ENCODE assay signal across 39 cellular contexts in genomic region chr11:40133526-40133925, GRCh38.
"Had no signal": no experiment of that assay in that cellular context is flagged by ENCODE, and none has a peak within 500 bp of the region (broad histone marks: within the 10 kb centered on the region; RNA-seq: fewer than 3 reads in every experiment).

No MANE protein-coding gene starts in this region.

- H3K4me3 ChIP-seq: adrenal gland, ascending aorta, body of pancreas, breast epithelium, cardiac muscle cell had no signal

- H3K9me3 Mint-ChIP-seq: activated naive CD4-positive, alpha-beta T cell treated with anti-CD3 and anti-CD28 coated beads, Interleukin-2, amount 10 ng/mL, durations not matched to agents 7 days and 5 days; activated naive CD8-positive, alpha-beta T cell treated with anti-CD3 and anti-CD28 coated beads for 36 hours; activated naive CD8-positive, alpha-beta T cell treated with anti-CD3 and anti-CD28 coated beads, Interleukin-2, amount 10 ng/mL, durations not matched to agents 7 days and 5 days; brain had no signal

- H3K36me3 ChIP-seq: adrenal gland, ascending aorta, brain microvascular endothelial cell, breast epithelium, cardiac muscle cell had no signal

- H3K36me3 Mint-ChIP-seq: activated naive CD4-positive, alpha-beta T cell treated with anti-CD3 and anti-CD28 coated beads, Interleukin-2, amount 10 ng/mL, durations not matched to agents 7 days and 5 days; activated naive CD4-positive, alpha-beta T cell treated with anti-CD3 and anti-CD28 coated beads, Interleukin-2, amount 50 U/mL, for 24 hours; activated naive CD4-positive, alpha-beta T cell treated with anti-CD3 and anti-CD28 coated beads, Interleukin-2, amount 50 U/mL, for 72 hours; activated naive CD8-positive, alpha-beta T cell; activated naive CD8-positive, alpha-beta T cell treated with anti-CD3 and anti-CD28 coated beads for 36 hours; activated naive CD8-positive, alpha-beta T cell treated with anti-CD3 and anti-CD28 coated beads, Interleukin-2, amount 10 ng/mL, durations not matched to agents 7 days and 5 days; brain had no signal

- H3K27me3 ChIP-seq: adrenal gland, ascending aorta, body of pancreas, brain microvascular endothelial cell, breast epithelium, cardiac muscle cell had no signal

- FAIRE-seq: bronchial epithelial cell had no signal

- DNase-seq: activated effector memory CD4-positive, alpha-beta T cell treated with anti-CD3 and anti-CD28 coated beads, Interleukin-2, amount 50 U/mL, for 16 hours; activated effector memory CD4-positive, alpha-beta T cell treated with Interleukin-2 at 50 U/mL for 16 hours; activated gamma-delta T cell; activated gamma-delta T cell treated with Interleukin-2 at 50 U/mL for 16 hours; activated naive CD4-positive, alpha-beta T cell; activated naive CD4-positive, alpha-beta T cell treated with anti-CD3 and anti-CD28 coated beads for 36 hours; activated naive CD4-positive, alpha-beta T cell treated with anti-CD3 and anti-CD28 coated beads, Interleukin-2, amount 10 ng/mL, durations not matched to agents 7 days and 5 days; activated naive CD4-positive, alpha-beta T cell treated with anti-CD3 and anti-CD28 coated beads, Interleukin-2, amount 50 U/mL, for 16 hours; activated naive CD4-positive, alpha-beta T cell treated with Interleukin-2 at 50 U/mL for 16 hours; activated naive CD8-positive, alpha-beta T cell treated with anti-CD3 and anti-CD28 coated beads for 36 hours; activated naive CD8-positive, alpha-beta T cell treated with anti-CD3 and anti-CD28 coated beads, Interleukin-2, amount 10 ng/mL, durations not matched to agents 7 days and 5 days; activated naive CD8-positive, alpha-beta T cell treated with anti-CD3 and anti-CD28 coated beads, Interleukin-2, amount 50 U/mL, for 24 hours; activated T-cell treated with anti-CD3 and anti-CD28 coated beads, Interleukin-2, amount 50 U/mL, for 1 hour; activated T-cell treated with anti-CD3 and anti-CD28 coated beads, Interleukin-2, amount 50 U/mL, for 24 hours; activated T-cell treated with anti-CD3 and anti-CD28 coated beads, Interleukin-2, amount 50 U/mL, for 4 hours; activated T-cell treated with anti-CD3 and anti-CD28 coated beads, Interleukin-2, amount 50 U/mL, for 48 hours; activated T-cell treated with anti-CD3 and anti-CD28 coated beads, Interleukin-2, amount 50 U/mL, for 72 hours; adrenal gland; amniotic stem cell; amygdala; anterior cingulate cortex; aorta; body of pancreas; brain microvascular endothelial cell; caudate nucleus; central memory CD4-positive, alpha-beta T cell; cerebellar nuclear complex had no signal

- H3K9me3 ChIP-seq: adrenal gland, ascending aorta, body of pancreas, breast epithelium had no signal

- ATAC-seq: activated naive CD4-positive, alpha-beta T cell treated with anti-CD3 and anti-CD28 coated beads, Interleukin-2, amount 50 U/mL, for 72 hours; activated naive CD8-positive, alpha-beta T cell treated with anti-CD3 and anti-CD28 coated beads, Interleukin-2, amount 50 U/mL, for 24 hours; activated T-cell treated with anti-CD3 and anti-CD28 coated beads, Interleukin-2, amount 50 U/mL, for 4 hours; activated T-cell treated with anti-CD3 and anti-CD28 coated beads, Interleukin-2, amount 50 U/mL, for 72 hours; activated T-helper 17 cell treated with anti-CD3 and anti-CD28 coated beads, Interleukin-2, amount 50 U/mL, for 72 hours; body of pancreas had no signal

- H3K27me3 Mint-ChIP-seq: activated naive CD4-positive, alpha-beta T cell treated with anti-CD3 and anti-CD28 coated beads, Interleukin-2, amount 10 ng/mL, durations not matched to agents 7 days and 5 days; activated naive CD4-positive, alpha-beta T cell treated with anti-CD3 and anti-CD28 coated beads, Interleukin-2, amount 50 U/mL, for 24 hours; activated naive CD8-positive, alpha-beta T cell; activated naive CD8-positive, alpha-beta T cell treated with anti-CD3 and anti-CD28 coated beads for 36 hours; activated naive CD8-positive, alpha-beta T cell treated with anti-CD3 and anti-CD28 coated beads, Interleukin-2, amount 10 ng/mL, durations not matched to agents 7 days and 5 days; activated naive CD8-positive, alpha-beta T cell treated with anti-CD3 and anti-CD28 coated beads, Interleukin-2, amount 50 U/mL, for 24 hours; activated T-cell treated with anti-CD3 and anti-CD28 coated beads, Interleukin-2, amount 50 U/mL, for 24 hours; activated T-helper 17 cell treated with anti-CD3 and anti-CD28 coated beads, Interleukin-2, amount 50 U/mL, for 72 hours; central memory CD8-positive, alpha-beta T cell had no signal

- H3K4me1 Mint-ChIP-seq: activated naive CD4-positive, alpha-beta T cell treated with anti-CD3 and anti-CD28 coated beads, Interleukin-2, amount 10 ng/mL, durations not matched to agents 7 days and 5 days; activated naive CD4-positive, alpha-beta T cell treated with anti-CD3 and anti-CD28 coated beads, Interleukin-2, amount 50 U/mL, for 24 hours; activated naive CD8-positive, alpha-beta T cell treated with anti-CD3 and anti-CD28 coated beads for 36 hours; activated naive CD8-positive, alpha-beta T cell treated with anti-CD3 and anti-CD28 coated beads, Interleukin-2, amount 10 ng/mL, durations not matched to agents 7 days and 5 days; activated naive CD8-positive, alpha-beta T cell treated with anti-CD3 and anti-CD28 coated beads, Interleukin-2, amount 50 U/mL, for 24 hours; activated T-helper 17 cell treated with anti-CD3 and anti-CD28 coated beads, Interleukin-2, amount 50 U/mL, for 72 hours; central memory CD8-positive, alpha-beta T cell had no signal

- H3K4me3 Mint-ChIP-seq: activated naive CD4-positive, alpha-beta T cell treated with anti-CD3 and anti-CD28 coated beads for 36 hours; activated naive CD4-positive, alpha-beta T cell treated with anti-CD3 and anti-CD28 coated beads, Interleukin-2, amount 10 ng/mL, durations not matched to agents 7 days and 5 days; activated naive CD4-positive, alpha-beta T cell treated with anti-CD3 and anti-CD28 coated beads, Interleukin-2, amount 50 U/mL, for 24 hours; activated naive CD8-positive, alpha-beta T cell; activated naive CD8-positive, alpha-beta T cell treated with anti-CD3 and anti-CD28 coated beads for 36 hours; activated naive CD8-positive, alpha-beta T cell treated with anti-CD3 and anti-CD28 coated beads, Interleukin-2, amount 10 ng/mL, durations not matched to agents 7 days and 5 days; activated naive CD8-positive, alpha-beta T cell treated with anti-CD3 and anti-CD28 coated beads, Interleukin-2, amount 50 U/mL, for 24 hours; activated T-cell treated with anti-CD3 and anti-CD28 coated beads, Interleukin-2, amount 50 U/mL, for 24 hours; activated T-cell treated with anti-CD3 and anti-CD28 coated beads, Interleukin-2, amount 50 U/mL, for 4 hours; activated T-cell treated with anti-CD3 and anti-CD28 coated beads, Interleukin-2, amount 50 U/mL, for 72 hours; activated T-helper 1 cell treated with anti-CD3 and anti-CD28 coated beads, Interleukin-12 subunit alpha, Interleukin-12 subunit beta, Interleukin-2, Interleukin-4 antibody, amounts not matched to agents 30 ng/mL and 10 ng/mL and 1 ng/mL, durations not matched to agents 14 hours and 24 hours and 36 hours; activated T-helper 17 cell treated with anti-CD3 and anti-CD28 coated beads, Interleukin-2, amount 50 U/mL, for 72 hours; brain; central memory CD8-positive, alpha-beta T cell had no signal

- H3K4me1 ChIP-seq: adrenal gland, ascending aorta, body of pancreas, breast epithelium had no signal

- H3K27ac Mint-ChIP-seq: activated naive CD4-positive, alpha-beta T cell treated with anti-CD3 and anti-CD28 coated beads for 36 hours; activated naive CD4-positive, alpha-beta T cell treated with anti-CD3 and anti-CD28 coated beads, Interleukin-2, amount 10 ng/mL, durations not matched to agents 7 days and 5 days; activated naive CD4-positive, alpha-beta T cell treated with anti-CD3 and anti-CD28 coated beads, Interleukin-2, amount 50 U/mL, for 24 hours; activated naive CD4-positive, alpha-beta T cell treated with anti-CD3 and anti-CD28 coated beads, Interleukin-2, amount 50 U/mL, for 72 hours; activated naive CD8-positive, alpha-beta T cell; activated naive CD8-positive, alpha-beta T cell treated with anti-CD3 and anti-CD28 coated beads for 36 hours; activated naive CD8-positive, alpha-beta T cell treated with anti-CD3 and anti-CD28 coated beads, Interleukin-2, amount 10 ng/mL, durations not matched to agents 7 days and 5 days; activated naive CD8-positive, alpha-beta T cell treated with anti-CD3 and anti-CD28 coated beads, Interleukin-2, amount 50 U/mL, for 24 hours; activated T-cell treated with anti-CD3 and anti-CD28 coated beads, Interleukin-2, amount 50 U/mL, for 24 hours; activated T-helper 1 cell treated with anti-CD3 and anti-CD28 coated beads, Interleukin-12 subunit alpha, Interleukin-12 subunit beta, Interleukin-2, Interleukin-4 antibody, amounts not matched to agents 30 ng/mL and 10 ng/mL and 1 ng/mL, durations not matched to agents 14 hours and 24 hours and 36 hours; activated T-helper 17 cell treated with anti-CD3 and anti-CD28 coated beads, Interleukin-2, amount 50 U/mL, for 72 hours; activated T-helper 2 cell treated with anti-CD3 and anti-CD28 coated beads, Interferon-gamma antibody, Interleukin-2, Interleukin-4, amounts not matched to agents 10 μg/mL and 5 μg/mL and 100 μg/mL, durations not matched to agents 14 hours and 24 hours and 36 hours; brain had no signal

- H3K27ac ChIP-seq: adrenal gland, ascending aorta, body of pancreas, brain microvascular endothelial cell, breast epithelium, cardiac muscle cell had no signal
